In genomic region chr2:106061971-106062370, GRCh38 we compare ENCODE assay signal across 18 cellular contexts.
"Had no signal": no experiment of that assay in that cellular context is flagged by ENCODE, and none has a peak within 500 bp of the region (broad histone marks: within the 10 kb centered on the region; RNA-seq: fewer than 3 reads in every experiment).

No MANE protein-coding gene starts in this region.

- H3K27ac Mint-ChIP-seq: immature natural killer cell, mesothelial cell of epicardium had no signal

- ATAC-seq: gastrocnemius medialis, left lung, lower lobe of right lung, mucosa of descending colon had no signal

- H3K9me3 Mint-ChIP-seq: immature natural killer cell had no signal

- H3K9me3 ChIP-seq: esophagus squamous epithelium, gastrocnemius medialis, left lung, lower lobe of right lung, mucosa of descending colon had no signal

- H3K27me3 ChIP-seq: gastrocnemius medialis had no signal

- H3K27ac ChIP-seq: coronary artery, dorsolateral prefrontal cortex, esophagus squamous epithelium, gastrocnemius medialis, heart right ventricle, left lung, lower lobe of right lung had no signal

- H3K4me3 Mint-ChIP-seq: immature natural killer cell, mesothelial cell of epicardium had no signal

- H3K36me3 ChIP-seq: esophagus squamous epithelium, gastrocnemius medialis, heart right ventricle, left lung, lower lobe of right lung had no signal

- H3K36me3 Mint-ChIP-seq: immature natural killer cell, mesothelial cell of epicardium had no signal

- DNase-seq: dermis blood vessel endothelial cell; dorsolateral prefrontal cortex; effector CD4-positive, alpha-beta T cell; effector memory CD4-positive, alpha-beta T cell; esophagus squamous epithelium; foreskin melanocyte; gastrocnemius medialis; glutamatergic neuron; head of caudate nucleus; hypothalamus; immature natural killer cell; left lung; lower lobe of right lung; mesenchymal stem cell; mucosa of descending colon had no signal

- H3K4me3 ChIP-seq: coronary artery, dorsolateral prefrontal cortex, esophagus squamous epithelium, gastrocnemius medialis, heart right ventricle, left lung, lower lobe of right lung, mucosa of descending colon had no signal
